8 cellular contexts compared by ENCODE assay signal in genomic region chr7:128841961-128842673, GRCh38. TPM values are rescaled to one million over a fixed set of nuclear protein-coding genes. Genes with fewer than 3 reads are reported as not detected.
A peak's percentile ranks its signal among the peaks of the same experiment; 100 is the strongest.
DNase-seq lines count a peak whose midpoint lies in the region; ATAC-seq and TF ChIP-seq lines count a peak whose summit lies in the region.

No MANE protein-coding gene starts in this region.

- H3K4me3 ChIP-seq in Peyer's patch (no peak overlapping the region), left ventricle myocardium inferior (no peak overlapping the region)

- H3K27me3 ChIP-seq in Peyer's patch (no peaks in the 10 kb centered on the region), left ventricle myocardium inferior (ENCODE audit: low read depth) (no peaks in the 10 kb centered on the region)

- no peak for TF ChIP-seq POLR2A in Peyer's patch (IDR thresholded peaks at IDR 0.05)

- intact Hi-C loops in left ventricle myocardium inferior (cut with micrococcal nuclease) = no loop called here

- H3K36me3 ChIP-seq in Peyer's patch (peaks cover 0 to 36% (median 0%) of the 10 kb centered on the region in 3 donors), left ventricle myocardium inferior (peaks cover 99% of the 10 kb centered on the region)

- peak in 5 of 6 experiments; percentile 42 to 79 (median 60) for TF ChIP-seq CTCF in Peyer's patch (IDR thresholded peaks at IDR 0.05)
- peak; percentile 86 for TF ChIP-seq CTCF in left ventricle myocardium inferior (IDR thresholded peaks at IDR 0.05; ENCODE audit: borderline replicate concordance)

- H3K9me3 ChIP-seq in Peyer's patch = no peaks in the 10 kb centered on the region
- H3K9me3 ChIP-seq in left ventricle myocardium inferior (replicated peaks) = no peaks in the 10 kb centered on the region

- no peak for ATAC-seq in GM21737 (IDR thresholded peaks at IDR 0.05; ENCODE audit: unreplicated experiment)
- no peak for ATAC-seq in GM21367 (IDR thresholded peaks at IDR 0.05; ENCODE audit: unreplicated experiment)

- H3K27ac ChIP-seq in Peyer's patch (no peak overlapping the region), left ventricle myocardium inferior (replicated peaks) (peak overlapping the region; percentile 96)

- no peaks in the 10 kb centered on the region for H3K4me1 ChIP-seq in Peyer's patch
- H3K4me1 ChIP-seq in left ventricle myocardium inferior = peaks cover 38% of the 10 kb centered on the region

- DNase-seq in NCI-H2196 (lab: John Stamatoyannopoulos, UW; ENCODE audit: unreplicated experiment) = peak; percentile 11
- DNase-seq in NCI-H2196 treated with DMSO at 0.1 percent for 48 hours (lab: John Stamatoyannopoulos, UW; ENCODE audit: unreplicated experiment) = no peak
- DNase-seq in Peyer's patch = peak; percentile 36 to 76 (median 68)
- DNase-seq in activated naive CD4-positive, alpha-beta T cell (lab: John Stamatoyannopoulos, UW) = peak in 3 of 4 experiments; percentile 16 to 35 (median 29)
- peak; percentile 54 for DNase-seq in left ventricle myocardium inferior
- DNase-seq in stimulated activated CD4-positive, alpha-beta T cell treated with anti-CD3 and anti-CD28 coated beads, Interleukin-12 subunit alpha, Interleukin-12 subunit beta, amount 100 ng/mL, for 48 hours (ENCODE audit: low read depth in 2 of 3, low spot score in 1 of 3) = peak; percentile 46 to 56 (median 50)

RNA-seq across cellular contexts. Expression of gene FLNC, which starts 11.9 kb away (rescaled TPM):
- total RNA-seq in Peyer's patch (10 to 100 TPM in 1 of 4 donors, 1 to 10 TPM in 3; 4.2 to 23.1 (median 6.5) TPM), left ventricle myocardium inferior (839 TPM)

RNA-seq across cellular contexts. Expression of gene ATP6V1F, which starts 20.5 kb away (rescaled TPM):
- total RNA-seq in Peyer's patch = 10 to 100 TPM; 71.3 to 88.3 (median 84.6) TPM
- 101 TPM for total RNA-seq in left ventricle myocardium inferior

RNA-seq across cellular contexts. Expression of gene CCDC136, which starts 50.3 kb away (rescaled TPM):
- total RNA-seq in Peyer's patch (10 to 100 TPM in 2 of 4 donors, 1 to 10 TPM in 1, under 1 TPM in 1; 0.35 to 35.5 (median 6.1) TPM), left ventricle myocardium inferior (8.2 TPM)

Comparison
In these comparisons a context has a peak if more than half of its experiments do, and no peak if none do; other contexts are left out.
1. RNA of gene FLNC, which starts 11.9 kb away (total RNA-seq): 839 TPM in left ventricle myocardium inferior (single experiment); 4.2 to 23.1 TPM in Peyer's patch; every median in the first group is over 10 times any median in the second.